ENCODE assay signal across 8 cellular contexts in the genomic region with DNA sequence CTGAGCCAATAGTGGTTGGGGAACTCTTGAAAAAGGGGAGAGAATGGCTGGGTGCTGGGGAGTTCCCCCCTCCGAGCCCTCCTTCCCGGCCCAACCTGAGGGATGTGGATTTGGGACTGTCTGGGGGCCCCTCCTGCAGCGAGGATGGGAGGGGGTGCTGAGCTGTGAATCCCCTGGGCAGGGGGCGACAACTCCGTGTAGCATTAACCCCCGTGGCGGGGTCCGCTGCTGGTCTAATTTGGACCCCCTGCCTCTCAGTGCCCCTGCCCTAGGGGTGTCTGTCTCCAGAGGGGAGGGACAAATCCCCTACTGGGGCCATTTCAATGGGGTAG. TPM values are rescaled to one million over a fixed set of nuclear protein-coding genes. Genes with fewer than 3 reads are reported as not detected.
A peak's percentile ranks its signal among the peaks of the same experiment; 100 is the strongest.
DNase-seq lines count a peak whose midpoint lies in the region; ATAC-seq and TF ChIP-seq lines count a peak whose summit lies in the region.

No MANE protein-coding gene starts in this region.

- CTCF ChIA-PET in activated CD4-positive, alpha-beta memory T cell treated with anti-CD3 and anti-CD28 coated beads, Interleukin-2, amount 10 ng/mL, durations not matched to agents 7 days and 5 days (lab: Charles Lee): interaction anchor here (0.6 to 1.1 kb wide), 3 partner anchors 14 to 736 kb away, joined by 3 to 4 read pairs (median 3); no protein-coding TSS in a partner anchor

- H3K27ac Mint-ChIP-seq in T-helper 1 cell treated with Interleukin-12 subunit alpha and Interleukin-12 subunit beta and Interleukin-4 antibody, amounts not matched to agents 30 μg/mL and 1 μg/mL, for 36 hours: peak overlapping the region; percentile 99
- peak overlapping the region; percentile 98 for H3K27ac Mint-ChIP-seq in activated CD4-positive, alpha-beta memory T cell treated with anti-CD3 and anti-CD28 coated beads, Interleukin-2, amount 10 ng/mL, durations not matched to agents 7 days and 5 days

- H3K4me1 ChIP-seq in left lung (peaks cover 60 to 99% of the 10 kb centered on the region in 2 donors), stomach smooth muscle (ENCODE audit: control insufficient read depth, insufficient read depth, low read length) (peaks cover 81% of the 10 kb centered on the region)

- H3K27ac ChIP-seq in left lung: peak overlapping the region; percentile 93 to 99
- H3K27ac ChIP-seq in stomach smooth muscle (ENCODE audit: low read length): peak overlapping the region; percentile 46

- intact Hi-C loops in left lung (cut with DNase I): no loop called here

- H3K36me3 ChIP-seq in left lung: peaks cover 9 to 56% of the 10 kb centered on the region in 2 donors
- H3K36me3 ChIP-seq in stomach smooth muscle (ENCODE audit: control insufficient read depth in 2 of 2, insufficient read depth in 2 of 2, low read length in 2 of 2): peaks cover 23 to 29% of the 10 kb centered on the region in 2 donors

- POLR2A ChIA-PET in activated CD4-positive, alpha-beta memory T cell treated with anti-CD3 and anti-CD28 coated beads, Interleukin-2, amount 10 ng/mL, durations not matched to agents 7 days and 5 days (lab: Charles Lee): interaction anchor here (1.8 to 7.3 kb wide), 2 partner anchors 9 to 15 kb away, joined by 5 to 119 read pairs; a partner anchor contains a TSS

- no peaks in the 10 kb centered on the region for H3K9me3 Mint-ChIP-seq in T-helper 1 cell treated with Interleukin-12 subunit alpha and Interleukin-12 subunit beta and Interleukin-4 antibody, amounts not matched to agents 30 μg/mL and 1 μg/mL, for 36 hours
- H3K9me3 Mint-ChIP-seq in activated CD4-positive, alpha-beta memory T cell treated with anti-CD3 and anti-CD28 coated beads, Interleukin-2, amount 10 ng/mL, durations not matched to agents 7 days and 5 days: no peaks in the 10 kb centered on the region

- no peak for TF ChIP-seq CTCF in left lung (IDR thresholded peaks at IDR 0.05)

- ATAC-seq in left lung: no peak

- no peaks in the 10 kb centered on the region for H3K27me3 Mint-ChIP-seq in T-helper 1 cell treated with Interleukin-12 subunit alpha and Interleukin-12 subunit beta and Interleukin-4 antibody, amounts not matched to agents 30 μg/mL and 1 μg/mL, for 36 hours (ENCODE audit: low read depth)
- H3K27me3 Mint-ChIP-seq in activated CD4-positive, alpha-beta memory T cell treated with anti-CD3 and anti-CD28 coated beads, Interleukin-2, amount 10 ng/mL, durations not matched to agents 7 days and 5 days: no peaks in the 10 kb centered on the region

- peak overlapping the region; percentile 46 for H3K4me3 Mint-ChIP-seq in T-helper 1 cell treated with Interleukin-12 subunit alpha and Interleukin-12 subunit beta and Interleukin-4 antibody, amounts not matched to agents 30 μg/mL and 1 μg/mL, for 36 hours
- H3K4me3 Mint-ChIP-seq in activated CD4-positive, alpha-beta memory T cell treated with anti-CD3 and anti-CD28 coated beads, Interleukin-2, amount 10 ng/mL, durations not matched to agents 7 days and 5 days: peak overlapping the region; percentile 86

- H3K27me3 ChIP-seq in left lung (no peaks in the 10 kb centered on the region), stomach smooth muscle (ENCODE audit: control insufficient read depth in 1 of 2, insufficient read depth in 2 of 2, low read length in 2 of 2) (no peaks in the 10 kb centered on the region)

- peaks cover 41% of the 10 kb centered on the region for H3K4me1 Mint-ChIP-seq in T-helper 1 cell treated with Interleukin-12 subunit alpha and Interleukin-12 subunit beta and Interleukin-4 antibody, amounts not matched to agents 30 μg/mL and 1 μg/mL, for 36 hours (ENCODE audit: low read depth)
- H3K4me1 Mint-ChIP-seq in activated CD4-positive, alpha-beta memory T cell treated with anti-CD3 and anti-CD28 coated beads, Interleukin-2, amount 10 ng/mL, durations not matched to agents 7 days and 5 days: peaks cover 61% of the 10 kb centered on the region

- H3K9me3 ChIP-seq in left lung (no peaks in the 10 kb centered on the region), stomach smooth muscle (ENCODE audit: control insufficient read depth in 2 of 2, low read length in 2 of 2) (no peaks in the 10 kb centered on the region)

- H3K4me3 ChIP-seq in left lung (peak overlapping the region in 1 of 2 donors; percentile 68), stomach smooth muscle (ENCODE audit: low read length in 2 of 2) (no peak overlapping the region)

- H3K36me3 Mint-ChIP-seq in T-helper 1 cell treated with Interleukin-12 subunit alpha and Interleukin-12 subunit beta and Interleukin-4 antibody, amounts not matched to agents 30 μg/mL and 1 μg/mL, for 36 hours (ENCODE audit: low read depth): peaks cover 27% of the 10 kb centered on the region
- H3K36me3 Mint-ChIP-seq in activated CD4-positive, alpha-beta memory T cell treated with anti-CD3 and anti-CD28 coated beads, Interleukin-2, amount 10 ng/mL, durations not matched to agents 7 days and 5 days (ENCODE audit: low read depth): peaks cover 56% of the 10 kb centered on the region

- no peak overlapping the region for H3K9ac ChIP-seq in stomach smooth muscle (ENCODE audit: low read length in 2 of 2)

- DNase-seq in T-helper 1 cell (no peak), left lung (no peak), cortex of kidney (lab: John Stamatoyannopoulos, UW) (no peak), SHP77 treated with DMSO at 0.1 percent for 48 hours (lab: John Stamatoyannopoulos, UW) (no peak), NCI-H1092 treated with DMSO at 0.1 percent for 48 hours (lab: John Stamatoyannopoulos, UW) (no peak)
- DNase-seq in activated CD4-positive, alpha-beta memory T cell treated with anti-CD3 and anti-CD28 coated beads, Interleukin-2, amount 10 ng/mL, durations not matched to agents 7 days and 5 days: no peak

RNA-seq across cellular contexts. Expression of a gene that starts 9.7 kb away (rescaled TPM):
- total RNA-seq in activated CD4-positive, alpha-beta memory T cell treated with anti-CD3 and anti-CD28 coated beads, Interleukin-2, amount 10 ng/mL, durations not matched to agents 7 days and 5 days: 10 to 100 TPM; 86.2 to 88.6 TPM
- total RNA-seq in left lung: 100 to 1,000 TPM in 1 of 2 donors, 10 to 100 TPM in 1; 87.4 to 115 TPM

RNA-seq across cellular contexts. Expression of a gene that starts 11.0 kb away (rescaled TPM):
- 100 to 1,000 TPM; 203 to 204 TPM for total RNA-seq in activated CD4-positive, alpha-beta memory T cell treated with anti-CD3 and anti-CD28 coated beads, Interleukin-2, amount 10 ng/mL, durations not matched to agents 7 days and 5 days
- 100 to 1,000 TPM; 220 to 235 TPM for total RNA-seq in left lung

RNA-seq across cellular contexts. Expression of a gene that starts 16.6 kb away (rescaled TPM):
- total RNA-seq in activated CD4-positive, alpha-beta memory T cell treated with anti-CD3 and anti-CD28 coated beads, Interleukin-2, amount 10 ng/mL, durations not matched to agents 7 days and 5 days: 100 to 1,000 TPM; 171 to 173 TPM
- total RNA-seq in left lung: 100 to 1,000 TPM; 139 to 161 TPM

RNA-seq across cellular contexts. Expression of a gene that starts 17.2 kb away (rescaled TPM):
- total RNA-seq in activated CD4-positive, alpha-beta memory T cell treated with anti-CD3 and anti-CD28 coated beads, Interleukin-2, amount 10 ng/mL, durations not matched to agents 7 days and 5 days: 10 to 100 TPM; 45.9 to 50.1 TPM
- total RNA-seq in left lung: 10 to 100 TPM; 48.0 to 58.7 TPM

RNA-seq across cellular contexts. Expression of a gene that starts 20.3 kb away (rescaled TPM):
- total RNA-seq in activated CD4-positive, alpha-beta memory T cell treated with anti-CD3 and anti-CD28 coated beads, Interleukin-2, amount 10 ng/mL, durations not matched to agents 7 days and 5 days: under 1 TPM; 0.35 to 0.55 TPM
- 1 to 10 TPM in 1 of 2 donors, under 1 TPM in 1; 0.55 to 1.5 TPM for total RNA-seq in left lung
